ENCODE assay signal across 16 cellular contexts in genomic region chr3:28799084-28799483, GRCh38.
DNase-seq lines count a peak whose midpoint lies in the region; ATAC-seq and TF ChIP-seq lines count a peak whose summit lies in the region.
"Had no signal": no experiment of that assay in that cellular context is flagged by ENCODE, and none has a peak within 500 bp of the region (broad histone marks: within the 10 kb centered on the region; RNA-seq: fewer than 3 reads in every experiment).

No MANE protein-coding gene starts in this region.

- no peaks in the 10 kb centered on the region for H3K36me3 ChIP-seq in SK-N-SH (replicated peaks in 1 of 2; ENCODE audit: control insufficient read depth in 1 of 2, insufficient read depth in 2 of 2, low read length in 1 of 2)
- H3K36me3 ChIP-seq: gastrocnemius medialis, right atrium auricular region, upper lobe of left lung had no signal

- H3K9me3 ChIP-seq in SK-N-SH = no peaks in the 10 kb centered on the region
- H3K9me3 ChIP-seq: gastrocnemius medialis, right atrium auricular region, upper lobe of left lung had no signal

- CTCF ChIA-PET in SK-N-SH (lab: Yijun Ruan, JAX) = no interaction called here

- H3K4me3 Mint-ChIP-seq in activated T-cell treated with anti-CD3 and anti-CD28 coated beads, Interleukin-2, amount 50 U/mL, for 72 hours = no peak overlapping the region
- H3K4me3 Mint-ChIP-seq: activated T-helper 17 cell treated with anti-CD3 and anti-CD28 coated beads, Interleukin-2, amount 50 U/mL, for 72 hours had no signal

- no peaks in the 10 kb centered on the region for H3K36me3 Mint-ChIP-seq in activated T-cell treated with anti-CD3 and anti-CD28 coated beads, Interleukin-2, amount 50 U/mL, for 72 hours (ENCODE audit: insufficient read depth in 2 of 2)

- H3K27ac ChIP-seq in SK-N-SH (ENCODE audit: low read depth in 2 of 2, low read length in 1 of 2) = no peak overlapping the region
- H3K27ac ChIP-seq: gastrocnemius medialis, right atrium auricular region, upper lobe of left lung had no signal

- no peak overlapping the region for H3K4me3 ChIP-seq in SK-N-SH (ENCODE audit: low read depth in 2 of 2, low read length in 1 of 2)
- H3K4me3 ChIP-seq in NB4 (ENCODE audit: low read depth, low read length) = no peak overlapping the region
- H3K4me3 ChIP-seq in epithelial cell of esophagus (ENCODE audit: low read length) = no peak overlapping the region
- H3K4me3 ChIP-seq: gastrocnemius medialis, right atrium auricular region, upper lobe of left lung had no signal

- H3K27me3 ChIP-seq in SK-N-SH (ENCODE audit: insufficient read depth) = no peaks in the 10 kb centered on the region
- H3K27me3 ChIP-seq: gastrocnemius medialis, right atrium auricular region, upper lobe of left lung had no signal

- no peaks in the 10 kb centered on the region for H3K9me2 ChIP-seq in SK-N-SH

- TF ChIP-seq EP300 in SK-N-SH (IDR thresholded peaks at IDR 0.05; ENCODE audit: borderline replicate concordance in 1 of 2, low read depth in 1 of 2, low read length in 1 of 2) = no peak

- H3K4me1 ChIP-seq in SK-N-SH (ENCODE audit: control insufficient read depth in 1 of 2, insufficient read depth in 2 of 2, low read depth in 1 of 2, low read length in 1 of 2) = no peaks in the 10 kb centered on the region
- H3K4me1 ChIP-seq: gastrocnemius medialis, right atrium auricular region, upper lobe of left lung had no signal

- no peak overlapping the region for H3K9ac ChIP-seq in SK-N-SH

- POLR2A ChIA-PET in SK-N-SH (lab: Yijun Ruan, JAX) = no interaction called here

- no peak overlapping the region for H2AFZ ChIP-seq in SK-N-SH (ENCODE audit: low read depth)

- no peaks in the 10 kb centered on the region for H3K4me1 Mint-ChIP-seq in activated T-cell treated with anti-CD3 and anti-CD28 coated beads, Interleukin-2, amount 50 U/mL, for 72 hours (ENCODE audit: low read depth)
- H3K4me1 Mint-ChIP-seq: activated T-helper 17 cell treated with anti-CD3 and anti-CD28 coated beads, Interleukin-2, amount 50 U/mL, for 72 hours had no signal

- H3K79me2 ChIP-seq in SK-N-SH (ENCODE audit: insufficient read depth) = no peaks in the 10 kb centered on the region

- DNase-seq in SK-N-SH (no peak), NB4 (ENCODE audit: low read depth) (peak; percentile 4), epithelial cell of esophagus (ENCODE audit: low read depth) (peak; percentile 35), renal cortical epithelial cell (ENCODE audit: low read depth) (peak; percentile 38), NCI-H1105 (lab: John Stamatoyannopoulos, UW) (no peak), 8988T (no peak)
- no peak for DNase-seq in activated T-cell treated with anti-CD3 and anti-CD28 coated beads, Interleukin-2, amount 50 U/mL, for 72 hours
- DNase-seq: activated CD4-positive, alpha-beta T cell treated with anti-CD3 and anti-CD28 coated beads, Interleukin-2, amount 50 U/mL, for 4 hours; gastrocnemius medialis; KG1; NCI-H2081 treated with DMSO at 0.1 percent for 48 hours; stimulated activated CD4-positive, alpha-beta T cell treated with anti-CD3 and anti-CD28 coated beads, Interleukin-4, amount 100 ng/mL, for 1 hour; upper lobe of left lung had no signal

- H3K4me2 ChIP-seq in SK-N-SH = no peak overlapping the region

- ATAC-seq in SK-N-SH treated with all-trans-retinoic acid at 6 μM for 48 hours = no peak
- no peak for ATAC-seq in activated T-cell treated with anti-CD3 and anti-CD28 coated beads, Interleukin-2, amount 50 U/mL, for 72 hours (replicated peaks in 1 of 2)
- ATAC-seq: activated T-helper 17 cell treated with anti-CD3 and anti-CD28 coated beads, Interleukin-2, amount 50 U/mL, for 72 hours had no signal

- 58% methylated on average over 4 of the region's 4 CpGs for WGBS in SK-N-SH (ENCODE audit: low lambda C conversion rate)

- no peaks in the 10 kb centered on the region for H3K27me3 Mint-ChIP-seq in activated T-cell treated with anti-CD3 and anti-CD28 coated beads, Interleukin-2, amount 50 U/mL, for 72 hours (ENCODE audit: low read depth)
- H3K27me3 Mint-ChIP-seq: activated T-helper 17 cell treated with anti-CD3 and anti-CD28 coated beads, Interleukin-2, amount 50 U/mL, for 72 hours had no signal

- TF ChIP-seq CTCF in SK-N-SH (IDR thresholded peaks at IDR 0.05) (no peak), NB4 (IDR thresholded peaks at IDR 0.05; ENCODE audit: low read depth, low read length) (no peak), epithelial cell of esophagus (IDR thresholded peaks at IDR 0.05; ENCODE audit: insufficient read depth, low read depth, low read length, missing control alignments) (peak; percentile 19)

- TF ChIP-seq RAD21 in SK-N-SH (IDR thresholded peaks at IDR 0.05; ENCODE audit: low read length) = peak; percentile 45

- H3K27ac Mint-ChIP-seq in activated T-cell treated with anti-CD3 and anti-CD28 coated beads, Interleukin-2, amount 50 U/mL, for 72 hours = no peak overlapping the region
- H3K27ac Mint-ChIP-seq: activated T-helper 17 cell treated with anti-CD3 and anti-CD28 coated beads, Interleukin-2, amount 50 U/mL, for 72 hours had no signal

- TF ChIP-seq POLR2A in NB4 (IDR thresholded peaks at IDR 0.05; ENCODE audit: extremely low read depth, insufficient read length) = no peak

- no peaks in the 10 kb centered on the region for H4K20me1 ChIP-seq in SK-N-SH (ENCODE audit: insufficient read depth)

- H3K9me3 Mint-ChIP-seq in activated T-cell treated with anti-CD3 and anti-CD28 coated beads, Interleukin-2, amount 50 U/mL, for 72 hours = peaks cover 0 to 3% of the 10 kb centered on the region in 2 donors

- H3F3A ChIP-seq in SK-N-SH (replicated peaks; ENCODE audit: insufficient read depth) = no peaks in the 10 kb centered on the region

TF ChIP-seq in SK-N-SH, 30 proteins besides CTCF, POLR2A, EP300 and RAD21:
- TF ChIP-seq MEF2A (IDR thresholded peaks at IDR 0.05; ENCODE audit: borderline replicate concordance, low read depth) (no peak), USF1 (IDR thresholded peaks at IDR 0.05; ENCODE audit: borderline replicate concordance, low read depth) (no peak), SIN3A (IDR thresholded peaks at IDR 0.05; ENCODE audit: borderline replicate concordance, low read depth, low read length) (no peak), FOXM1 (IDR thresholded peaks at IDR 0.05; ENCODE audit: low read depth) (no peak), FOSL2 (IDR thresholded peaks at IDR 0.05; ENCODE audit: borderline replicate concordance, low read depth) (no peak)

TF ChIP-seq in SK-N-SH treated with all-trans-retinoic acid at 6 μM for 48 hours, 23 proteins besides CTCF, POLR2A, EP300 and RAD21:
- no peak for TF ChIP-seq ESRRG (CRISPR knock-in tag; IDR thresholded peaks at IDR 0.05)

Comparison
In these comparisons a context has a peak if more than half of its experiments do, and no peak if none do; other contexts are left out.
1. DNase-seq: peak in NB4 (single experiment), epithelial cell of esophagus (single experiment) and renal cortical epithelial cell (single experiment); none in SK-N-SH (single experiment), NCI-H1105 (single experiment), activated T-cell treated with anti-CD3 and anti-CD28 coated beads, Interleukin-2, amount 50 U/mL, for 72 hours (0 of 2) and 8988T (single experiment).